Comparison of ENCODE assay signal across 23 cellular contexts in genomic region chr1:179262183-179262582, GRCh38. TPM values are rescaled to one million over a fixed set of nuclear protein-coding genes. Genes with fewer than 3 reads are reported as not detected.
DNase-seq lines count a peak whose midpoint lies in the region; TF ChIP-seq lines count a peak whose summit lies in the region.
"Had no signal": no experiment of that assay in that cellular context is flagged by ENCODE, and none has a peak within 500 bp of the region (broad histone marks: within the 10 kb centered on the region; RNA-seq: fewer than 3 reads in every experiment).

No MANE protein-coding gene starts in this region.

- 100% methylated on average over 1 of the region's 1 CpG; no CpG with 5 or more reads in 1 of the 2 experiments for WGBS in endodermal cell (ENCODE audit: insufficient coverage in 1 of 2, insufficient read length in 1 of 2), 2 experiments

- H3K27me3 ChIP-seq in endodermal cell (ENCODE audit: control insufficient read depth, insufficient read depth, low read length, poor library complexity, severe bottlenecking): no peaks in the 10 kb centered on the region
- H3K27me3 ChIP-seq in WERI-Rb-1 (ENCODE audit: insufficient read depth, low read depth, severe bottlenecking): no peaks in the 10 kb centered on the region
- H3K27me3 ChIP-seq: BE2C, BLaER1 had no signal

- no peak overlapping the region for H3K4me3 Mint-ChIP-seq in endodermal cell
- H3K4me3 Mint-ChIP-seq: CD14-positive monocyte; CD4-positive, alpha-beta memory T cell; CD4-positive, CD25-positive, alpha-beta regulatory T cell; CD8-positive, alpha-beta memory T cell had no signal

- H3K27ac ChIP-seq in HEK293 (ENCODE audit: extremely low read depth, low read depth, low read length) (no peak overlapping the region), endodermal cell (ENCODE audit: low read depth, low read length) (no peak overlapping the region), WERI-Rb-1 (no peak overlapping the region)
- H3K27ac ChIP-seq: BLaER1 had no signal

- H3K4me1 ChIP-seq in HEK293 (ENCODE audit: control insufficient read depth, insufficient read depth, low read length) (0 out of 2 replicates have a peak, but pooled peaks cover 2% of the 10 kb centered on the region), endodermal cell (ENCODE audit: control insufficient read depth, insufficient read depth, low read length) (no peaks in the 10 kb centered on the region)
- H3K4me1 ChIP-seq: BE2C, BLaER1 had no signal

- no peaks in the 10 kb centered on the region for H3K27me3 Mint-ChIP-seq in endodermal cell (ENCODE audit: insufficient read depth)

- H3K9me3 Mint-ChIP-seq in endodermal cell: peaks cover 5% of the 10 kb centered on the region
- H3K9me3 Mint-ChIP-seq: CD4-positive, alpha-beta memory T cell; CD4-positive, CD25-positive, alpha-beta regulatory T cell; CD8-positive, alpha-beta memory T cell had no signal

- H3K9ac ChIP-seq in endodermal cell (ENCODE audit: extremely low read depth, low read length, poor library complexity, severe bottlenecking): no peak overlapping the region
- H3K9ac ChIP-seq: BLaER1 had no signal

- TF ChIP-seq CTCF in HEK293 (tag by site-specific recombination; IDR thresholded peaks at IDR 0.05) (no peak), endodermal cell (conservative IDR thresholded peaks at IDR 0.05) (no peak), WERI-Rb-1 (IDR thresholded peaks at IDR 0.05; ENCODE audit: low read depth, low read length) (no peak)

- DNase-seq in endodermal cell (no peak), foreskin melanocyte (no peak), WERI-Rb-1 (no peak)
- DNase-seq in activated CD8-positive, alpha-beta memory T cell treated with anti-CD3 and anti-CD28 coated beads, Interleukin-2, amount 50 U/mL, for 4 hours: no peak
- DNase-seq: 8988T; ACHN; BE2C; C1 segment of cervical spinal cord; CD4-positive, alpha-beta memory T cell; CD4-positive, CD25-positive, alpha-beta regulatory T cell; CD8-positive, alpha-beta memory T cell; COR-L47; DMS 273 treated with DMSO at 0.1 percent for 48 hours; DMS153; DMS53; DMS79; DND-41; EL; GDM1 had no signal

- no peak overlapping the region for H3K4me3 ChIP-seq in HEK293 (ENCODE audit: low read depth, low read length)
- H3K4me3 ChIP-seq in endodermal cell (ENCODE audit: low read length): no peak overlapping the region
- H3K4me3 ChIP-seq in WERI-Rb-1 (ENCODE audit: low read depth, low read length): no peak overlapping the region
- H3K4me3 ChIP-seq: BLaER1, GM12878 had no signal

- POLR2A ChIA-PET in HEK293 (lab: Yijun Ruan, JAX): no interaction called here

- CTCF ChIA-PET in HEK293 (lab: Yijun Ruan, JAX): interaction anchor here (0.7 to 1.1 kb wide), 2 partner anchors 10 to 141 kb away, joined by 3 read pairs; no protein-coding TSS in a partner anchor

- H3K36me3 ChIP-seq in HEK293 (ENCODE audit: control insufficient read depth in 2 of 2, insufficient read depth in 1 of 2, low read length in 2 of 2) (no peaks in the 10 kb centered on the region), endodermal cell (ENCODE audit: control insufficient read depth, insufficient read depth, low read length) (no peaks in the 10 kb centered on the region), WERI-Rb-1 (no peaks in the 10 kb centered on the region)
- H3K36me3 ChIP-seq: BE2C, BLaER1 had no signal

- peaks cover 7% of the 10 kb centered on the region for H3K4me1 Mint-ChIP-seq in endodermal cell
- H3K4me1 Mint-ChIP-seq: CD4-positive, alpha-beta memory T cell; CD4-positive, CD25-positive, alpha-beta regulatory T cell had no signal

- H3K9me3 ChIP-seq in HEK293 (ENCODE audit: control insufficient read depth, insufficient read depth, low read depth, low read length) (no peaks in the 10 kb centered on the region), endodermal cell (ENCODE audit: control insufficient read depth, low read length) (no peaks in the 10 kb centered on the region), WERI-Rb-1 (ENCODE audit: severe bottlenecking) (no peaks in the 10 kb centered on the region)
- H3K9me3 ChIP-seq: BE2C, BLaER1 had no signal

- no peaks in the 10 kb centered on the region for H3K36me3 Mint-ChIP-seq in endodermal cell (ENCODE audit: low read depth)
- H3K36me3 Mint-ChIP-seq: CD14-positive monocyte; CD4-positive, alpha-beta memory T cell; CD4-positive, CD25-positive, alpha-beta regulatory T cell; CD8-positive, alpha-beta memory T cell had no signal

- H3K27ac Mint-ChIP-seq in endodermal cell: peak overlapping the region; percentile 55
- H3K27ac Mint-ChIP-seq: CD14-positive monocyte; CD4-positive, alpha-beta memory T cell; CD4-positive, CD25-positive, alpha-beta regulatory T cell had no signal

TF ChIP-seq in HEK293, 187 proteins besides CTCF, POLR2A, EP300 and RAD21:
- TF ChIP-seq ZNF221 (tag by site-specific recombination; IDR thresholded peaks at IDR 0.05; ENCODE audit: borderline replicate concordance) (no peak), ZNF37A (tag by site-specific recombination; IDR thresholded peaks at IDR 0.05) (no peak), ZNF24 (tag by site-specific recombination; IDR thresholded peaks at IDR 0.05) (no peak), ZFHX2 (tag by site-specific recombination; conservative IDR thresholded peaks at IDR 0.05) (peak; percentile 28), ZNF837 (tag by site-specific recombination; IDR thresholded peaks at IDR 0.05) (no peak), EGR2 (tag by site-specific recombination; IDR thresholded peaks at IDR 0.05; ENCODE audit: low read depth) (peak; percentile 61; the same call in 1 of the 2 replicates), ZBTB44 (tag by site-specific recombination; IDR thresholded peaks at IDR 0.05) (no peak)

RNA-seq across cellular contexts. Expression of gene SOAT1, which starts 31.4 kb away (rescaled TPM):
- 10 to 100 TPM; 34.2 to 41.9 TPM for total RNA-seq in endodermal cell
- polyA plus RNA-seq in endodermal cell (2013, experiment 1 of 2): 14.2 TPM
- polyA plus RNA-seq in endodermal cell (2013, experiment 2 of 2): 13.5 TPM

RNA-seq across cellular contexts. Expression of gene ABL2, which starts 32.7 kb away (rescaled TPM):
- total RNA-seq in endodermal cell: 10 to 100 TPM; 20.2 to 28.0 TPM
- 11.5 TPM for polyA plus RNA-seq in endodermal cell (2013, experiment 1 of 2)
- 12.6 TPM for polyA plus RNA-seq in endodermal cell (2013, experiment 2 of 2)
